22 cellular contexts compared by ENCODE assay signal in genomic region chr11:70348191-70348590, GRCh38.
"Had no signal": no experiment of that assay in that cellular context is flagged by ENCODE, and none has a peak within 500 bp of the region (broad histone marks: within the 10 kb centered on the region; RNA-seq: fewer than 3 reads in every experiment).

No MANE protein-coding gene starts in this region.

- DNase-seq: dermis blood vessel endothelial cell; dorsolateral prefrontal cortex; effector CD4-positive, alpha-beta T cell; effector memory CD4-positive, alpha-beta T cell; erythroblast; esophagus squamous epithelium; foreskin fibroblast; foreskin melanocyte; gastrocnemius medialis; glutamatergic neuron; head of caudate nucleus; heart right ventricle; hippocampal formation; left cardiac atrium; left lung; left ventricle myocardium superior; lower lobe of right lung; mesenchymal stem cell; mucosa of descending colon had no signal

- H3K9me3 ChIP-seq: esophagus squamous epithelium, gastrocnemius medialis, heart right ventricle, left lung, lower lobe of right lung, mucosa of descending colon had no signal

- H3K27ac ChIP-seq: coronary artery, dorsolateral prefrontal cortex, epithelial cell of prostate, esophagus squamous epithelium, gastrocnemius medialis, heart right ventricle, left lung, lower lobe of right lung had no signal

- H3K4me1 Mint-ChIP-seq: mesothelial cell of epicardium had no signal

- H3K4me3 ChIP-seq: coronary artery, dorsolateral prefrontal cortex, esophagus squamous epithelium, gastrocnemius medialis, heart right ventricle, left lung, lower lobe of right lung, mucosa of descending colon had no signal

- H3K9me3 Mint-ChIP-seq: mesothelial cell of epicardium had no signal

- H3K27ac Mint-ChIP-seq: mesothelial cell of epicardium had no signal

- H3K4me1 ChIP-seq: gastrocnemius medialis, left lung, lower lobe of right lung had no signal

- H3K4me3 Mint-ChIP-seq: mesothelial cell of epicardium had no signal

- H3K27me3 ChIP-seq: dorsolateral prefrontal cortex, esophagus squamous epithelium, gastrocnemius medialis, heart right ventricle, left lung had no signal
